Comparison of ENCODE assay signal across 26 cellular contexts in genomic region chr1:184044603-184045376, GRCh38. TPM values are rescaled to one million over a fixed set of nuclear protein-coding genes. Genes with fewer than 3 reads are reported as not detected.
DNase-seq lines count a peak whose midpoint lies in the region; ATAC-seq, FAIRE-seq and TF ChIP-seq lines count a peak whose summit lies in the region.
"Had no signal": no experiment of that assay in that cellular context is flagged by ENCODE, and none has a peak within 500 bp of the region (broad histone marks: within the 10 kb centered on the region; RNA-seq: fewer than 3 reads in every experiment).

No MANE protein-coding gene starts in this region.

- H3K23ac ChIP-seq in IMR-90 (ENCODE audit: low read depth, low read length): no peak overlapping the region

- no peak for TF ChIP-seq POLR2A in IMR-90 (IDR thresholded peaks at IDR 0.05; ENCODE audit: low read depth, low read length)

- no peak for TF ChIP-seq RAD21 in IMR-90 (IDR thresholded peaks at IDR 0.05; ENCODE audit: low read length)

- no peaks in the 10 kb centered on the region for H3K9me3 Mint-ChIP-seq in chondrocyte (ENCODE audit: low read depth)

- H4K5ac ChIP-seq in IMR-90 (ENCODE audit: low read depth, low read length): no peak overlapping the region

- H3K27ac Mint-ChIP-seq in chondrocyte (ENCODE audit: unreplicated experiment): no peak overlapping the region

- FAIRE-seq in TTC549 (lab: Jason Lieb, UNC): peak; percentile 84
- FAIRE-seq: H54 had no signal

- POLR2A ChIA-PET in IMR-90 (lab: Charles Lee; ENCODE audit: unreplicated experiment): no interaction called here

- dilution Hi-C loops in IMR-90 (cut with HindIII; ENCODE audit: low sequenced_read_pairs, unreplicated experiment): no loop called here

- no peaks in the 10 kb centered on the region for H3K4me1 Mint-ChIP-seq in chondrocyte (ENCODE audit: low read depth)

- no peaks in the 10 kb centered on the region for H3K9me3 ChIP-seq in IMR-90 (ENCODE audit: control insufficient read depth, insufficient read depth, low read length)

- no peak overlapping the region for H3K27ac ChIP-seq in IMR-90 (ENCODE audit: insufficient read depth, low read length)

- no peak overlapping the region for H2BK120ac ChIP-seq in IMR-90 (ENCODE audit: low read depth, low read length)

- TF ChIP-seq CTCF in IMR-90 (conservative IDR thresholded peaks at IDR 0.05; ENCODE audit: low read depth, low read length): no peak
- TF ChIP-seq CTCF in fibroblast of pulmonary artery (IDR thresholded peaks at IDR 0.05; ENCODE audit: low read length, missing control alignments): no peak
- TF ChIP-seq CTCF in chondrocyte (IDR thresholded peaks at IDR 0.05): no peak

- in situ Hi-C loops in IMR-90 (cut with MboI; ENCODE audit: low sequenced_read_pairs): loop anchor here (10.0 kb wide), 1 partner anchor 400 kb away; no protein-coding TSS in a partner anchor

- no peak overlapping the region for H3K18ac ChIP-seq in IMR-90 (ENCODE audit: low read depth, low read length)

- no peaks in the 10 kb centered on the region for H4K20me1 ChIP-seq in IMR-90 (ENCODE audit: insufficient read depth, low read length)

- H3K36me3 ChIP-seq in IMR-90 (ENCODE audit: control insufficient read depth, insufficient read depth, low read length): no peaks in the 10 kb centered on the region

- H2BK15ac ChIP-seq in IMR-90 (ENCODE audit: low read depth, low read length): no peak overlapping the region

- H3K4ac ChIP-seq in IMR-90 (ENCODE audit: low read depth, low read length): no peak overlapping the region

- no peaks in the 10 kb centered on the region for H3K27me3 ChIP-seq in IMR-90 (ENCODE audit: control insufficient read depth, insufficient read depth, low read length)

- no peak overlapping the region for H2AK5ac ChIP-seq in IMR-90 (ENCODE audit: low read depth, low read length)

- ATAC-seq in activated CD4-positive, CD25-positive, alpha-beta regulatory T cell treated with anti-CD3 and anti-CD28 coated beads, Interleukin-2, amount 50 U/mL, for 24 hours: peak; percentile 35 to 58
- ATAC-seq in IMR-90 (ENCODE audit: low read depth): no peak
- ATAC-seq in GM19351 (IDR thresholded peaks at IDR 0.05; ENCODE audit: unreplicated experiment): no peak

- no peak overlapping the region for H4K91ac ChIP-seq in IMR-90 (ENCODE audit: insufficient read depth, low read depth, low read length)

- H3K56ac ChIP-seq in IMR-90 (ENCODE audit: extremely low read depth, insufficient read depth, low read length): no peak overlapping the region

- CTCF ChIA-PET in IMR-90 (lab: Yijun Ruan, JAX): no interaction called here

- H3K4me3 ChIP-seq in IMR-90 (ENCODE audit: insufficient read depth, low read depth, low read length) (no peak overlapping the region), fibroblast of pulmonary artery (replicated peaks; ENCODE audit: low read depth, low read length) (no peak overlapping the region)

- H2AK9ac ChIP-seq in IMR-90 (replicated peaks; ENCODE audit: low read depth, low read length, poor library complexity): no peak overlapping the region

- no peaks in the 10 kb centered on the region for H3K9me1 ChIP-seq in IMR-90 (ENCODE audit: insufficient read depth, low read length)

- no peaks in the 10 kb centered on the region for H3K79me1 ChIP-seq in IMR-90 (ENCODE audit: low read depth in 1 of 2, low read length in 2 of 2)

- H3K4me3 Mint-ChIP-seq in chondrocyte (ENCODE audit: unreplicated experiment): no peak overlapping the region

- intact Hi-C loops in IMR-90 (cut with micrococcal nuclease): no loop called here

- WGBS in IMR-90 (ENCODE audit: extremely low coverage in 2 of 2, insufficient read length in 1 of 2), 2 experiments: 78% methylated on average over 1 of the region's 3 CpGs; no CpG with 5 or more reads in 1 of the 2 experiments

- H3K14ac ChIP-seq in IMR-90 (replicated peaks; ENCODE audit: low read depth, low read length): no peak overlapping the region

- H3K9ac ChIP-seq in IMR-90 (ENCODE audit: low read depth, low read length): no peak overlapping the region

- no peak overlapping the region for H2BK20ac ChIP-seq in IMR-90 (ENCODE audit: low read depth, low read length)

- H3K4me1 ChIP-seq in IMR-90 (ENCODE audit: control insufficient read depth, insufficient read depth, low read length): peaks cover 2% of the 10 kb centered on the region; the same call in 1 of the 2 replicates

- H2BK5ac ChIP-seq in IMR-90 (ENCODE audit: low read depth, low read length, poor library complexity, severe bottlenecking): no peak overlapping the region

- H3K36me3 Mint-ChIP-seq in chondrocyte (ENCODE audit: low read depth): no peaks in the 10 kb centered on the region

- H4K8ac ChIP-seq in IMR-90 (ENCODE audit: low read depth in 2 of 2, low read length in 2 of 2): no peak overlapping the region

- no peak for DNase-seq in activated CD4-positive, CD25-positive, alpha-beta regulatory T cell treated with anti-CD3 and anti-CD28 coated beads, Interleukin-2, amount 50 U/mL, for 72 hours
- DNase-seq in IMR-90 (no peak), fibroblast of pulmonary artery (ENCODE audit: low read depth) (peak; percentile 47), cerebellar cortex (ENCODE audit: low spot score) (no peak), chondrocyte (ENCODE audit: low spot score) (no peak)
- DNase-seq: 8988T; ACHN; Calu3; DMS153; KBM-7; MV-4-11; NCI-H1105; NCI-H1436 treated with DMSO at 0.1 percent for 48 hours; NCI-H187 treated with DMSO at 0.1 percent for 48 hours; NCI-H2171 treated with DMSO at 0.1 percent for 48 hours; NCI-H345; NCI-H510A treated with DMSO at 0.1 percent for 48 hours; NCI-H748 treated with DMSO at 0.1 percent for 48 hours; NK-92 treated with Interleukin-12 subunit alpha and Interleukin-12 subunit beta, amount 100 ng/mL, for 24 hours; Right ventricle myocardium superior; RPMI8226 had no signal

- no peaks in the 10 kb centered on the region for H3K27me3 Mint-ChIP-seq in chondrocyte (ENCODE audit: low read depth)

- no TSS peak for BruUV-seq in IMR-90 (replicated peaks; lab: Mats Ljungman, UMichigan)

- H3K4me2 ChIP-seq in IMR-90 (ENCODE audit: low read depth, low read length): no peak overlapping the region

- H2AFZ ChIP-seq in IMR-90 (replicated peaks; ENCODE audit: low read length, poor library complexity): no peak overlapping the region

TF ChIP-seq in IMR-90, 13 proteins besides CTCF, POLR2A, EP300 and RAD21:
- TF ChIP-seq CEBPB (IDR thresholded peaks at IDR 0.05; ENCODE audit: low read depth, low read length): peak; percentile 28; the same call in 1 of the 2 replicates
- TF ChIP-seq BHLHE40 (IDR thresholded peaks at IDR 0.05; ENCODE audit: low read depth, low read length): no peak

RNA-seq across cellular contexts. Expression of gene TSEN15, which starts 6.7 kb away (rescaled TPM):
- 45.0 and 80.3 TPM in 2 replicates for total RNA-seq in IMR-90 (2012; rRNA removed)
- 26.7 and 32.4 TPM in 2 replicates for polyA plus RNA-seq in IMR-90 (2012; rRNA removed)
- 59.8 and 60.1 TPM in 2 replicates for polyA plus RNA-seq in IMR-90 (2012; cell fraction: cytosol; rRNA removed)
- 18.1 and 26.0 TPM in 2 replicates for polyA plus RNA-seq in IMR-90 (2012; cell fraction: nucleus; rRNA removed; ENCODE audit: low replicate concordance)
- total RNA-seq in chondrocyte: 38.8 to 41.5 TPM (median 40.6 TPM) in 3 replicates

RNA-seq across cellular contexts. Expression of gene COLGALT2, which starts 7.3 kb away (rescaled TPM):
- total RNA-seq in IMR-90 (2012; rRNA removed) (2.3 and 3.3 TPM in 2 replicates), chondrocyte (3.4 to 8.8 TPM (median 8.1 TPM) in 3 replicates)
- 4.1 and 4.2 TPM in 2 replicates for polyA plus RNA-seq in IMR-90 (2012; rRNA removed)
- 1.9 and 2.2 TPM in 2 replicates for polyA plus RNA-seq in IMR-90 (2012; cell fraction: cytosol; rRNA removed)
- polyA plus RNA-seq in IMR-90 (2012; cell fraction: nucleus; rRNA removed; ENCODE audit: low replicate concordance): 7.8 and 14.6 TPM in 2 replicates
- total RNA-seq: HT-29 had no signal

Comparison
In these comparisons a context has a peak if more than half of its experiments do, and no peak if none do; other contexts are left out.
1. ATAC-seq: peak in activated CD4-positive, CD25-positive, alpha-beta regulatory T cell treated with anti-CD3 and anti-CD28 coated beads, Interleukin-2, amount 50 U/mL, for 24 hours (2 of 2); none in IMR-90 (single experiment) and GM19351 (single experiment).